Comparison of ENCODE assay signal across 22 cellular contexts in genomic region chr1:14825396-14825795, GRCh38.
"Had no signal": no experiment of that assay in that cellular context is flagged by ENCODE, and none has a peak within 500 bp of the region (broad histone marks: within the 10 kb centered on the region; RNA-seq: fewer than 3 reads in every experiment).

No MANE protein-coding gene starts in this region.

- H3K4me1 ChIP-seq: adrenal gland, left ventricle myocardium inferior, neural progenitor cell, parathyroid adenoma, psoas muscle, right atrium auricular region had no signal

- H3K4me2 ChIP-seq: neural progenitor cell had no signal

- H3K4me3 ChIP-seq: adrenal gland, esophagus muscularis mucosa, left ventricle myocardium inferior, neural progenitor cell, psoas muscle, right atrium auricular region, thoracic aorta had no signal

- H3K36me3 ChIP-seq: adrenal gland, brain microvascular endothelial cell, esophagus muscularis mucosa, left ventricle myocardium inferior, neural progenitor cell, right atrium auricular region, thoracic aorta, WERI-Rb-1 had no signal

- ATAC-seq: activated CD4-positive, CD25-positive, alpha-beta regulatory T cell treated with anti-CD3 and anti-CD28 coated beads, Interleukin-2, amount 50 U/mL, for 24 hours; naive thymus-derived CD8-positive, alpha-beta T cell; psoas muscle had no signal

- H3K9me3 ChIP-seq: adrenal gland, esophagus muscularis mucosa, left ventricle myocardium inferior, psoas muscle, right atrium auricular region, thoracic aorta had no signal

- DNase-seq: activated CD4-positive, alpha-beta T cell treated with anti-CD3 and anti-CD28 coated beads for 48 hours; activated CD4-positive, alpha-beta T cell treated with anti-CD3 and anti-CD28 coated beads, Interleukin-2, amount 50 U/mL, for 48 hours; activated CD8-positive, alpha-beta memory T cell treated with anti-CD3 and anti-CD28 coated beads for 24 hours; activated effector memory CD4-positive, alpha-beta T cell treated with Interleukin-2 at 50 U/mL for 16 hours; activated naive CD4-positive, alpha-beta T cell treated with Interleukin-2 at 50 U/mL for 16 hours; caudate nucleus; effector CD4-positive, alpha-beta T cell; left ventricle myocardium inferior; naive thymus-derived CD8-positive, alpha-beta T cell; psoas muscle; stimulated activated CD4-positive, alpha-beta T cell treated with anti-CD3 and anti-CD28 coated beads, Interleukin-15, amount 100 ng/mL, for 24 hours; stimulated activated CD4-positive, alpha-beta T cell treated with anti-CD3 and anti-CD28 coated beads, Interleukin-2, amount 100 ng/mL, for 24 hours; stimulated activated naive CD4-positive, alpha-beta T cell treated with Interleukin-2 at 50 U/mL for 16 hours; WERI-Rb-1 had no signal

- H3K9ac ChIP-seq: neural progenitor cell, parathyroid adenoma had no signal

- H2AFZ ChIP-seq: neural progenitor cell, parathyroid adenoma had no signal

- H3K27ac ChIP-seq: adrenal gland, brain microvascular endothelial cell, left ventricle myocardium inferior, neural progenitor cell, parathyroid adenoma, psoas muscle, right atrium auricular region, thoracic aorta, WERI-Rb-1 had no signal

- H3K27me3 ChIP-seq: adrenal gland, brain microvascular endothelial cell, esophagus muscularis mucosa, neural progenitor cell, right atrium auricular region had no signal
